ENCODE assay signal across 1 cellular context in the genomic region with DNA sequence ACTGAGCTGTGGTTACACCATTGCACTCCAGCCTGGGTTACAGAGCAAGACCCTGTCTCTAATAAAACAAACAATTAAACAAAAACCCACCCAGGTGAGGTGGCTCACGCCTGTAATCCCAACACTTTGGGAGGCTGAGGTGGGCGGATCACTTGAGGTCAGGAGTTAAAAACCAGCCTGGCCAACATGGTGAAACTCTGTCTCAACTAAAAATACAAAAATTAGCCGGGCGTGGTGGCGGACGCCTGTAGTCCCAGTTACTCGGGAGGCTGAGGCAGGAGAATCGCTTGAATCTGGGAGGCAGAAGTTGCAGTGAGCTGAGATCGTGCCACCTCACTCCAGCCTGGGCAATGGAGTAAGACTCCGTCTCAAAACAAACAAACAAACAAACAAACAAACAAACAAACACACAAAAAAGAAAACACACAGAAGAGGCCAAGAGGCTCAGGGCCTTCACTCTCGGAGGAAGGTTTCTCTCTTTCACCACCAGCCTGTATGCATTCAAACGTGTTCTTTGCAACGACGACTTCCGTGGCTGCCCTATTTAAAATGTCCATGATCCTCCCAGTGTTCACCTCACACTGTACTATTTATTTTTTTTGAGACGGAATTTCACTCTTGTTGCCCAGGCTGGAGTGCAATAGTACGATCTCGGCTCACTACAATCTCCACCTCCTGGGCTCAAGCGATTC.
TF ChIP-seq lines count a peak whose summit lies in the region.

No MANE protein-coding gene starts in this region.

TF ChIP-seq in K562, 482 proteins besides CTCF, POLR2A, EP300 and RAD21:
- TF ChIP-seq BCOR (IDR thresholded peaks at IDR 0.05) (0 out of 2 replicates have a peak, but pooled peaks have one; percentile 24), MBD2 (IDR thresholded peaks at IDR 0.05; ENCODE audit: borderline replicate concordance, low read depth) (0 out of 2 replicates have a peak, but pooled peaks have one; percentile 19)
- TF ChIP-seq, protein P1, sequence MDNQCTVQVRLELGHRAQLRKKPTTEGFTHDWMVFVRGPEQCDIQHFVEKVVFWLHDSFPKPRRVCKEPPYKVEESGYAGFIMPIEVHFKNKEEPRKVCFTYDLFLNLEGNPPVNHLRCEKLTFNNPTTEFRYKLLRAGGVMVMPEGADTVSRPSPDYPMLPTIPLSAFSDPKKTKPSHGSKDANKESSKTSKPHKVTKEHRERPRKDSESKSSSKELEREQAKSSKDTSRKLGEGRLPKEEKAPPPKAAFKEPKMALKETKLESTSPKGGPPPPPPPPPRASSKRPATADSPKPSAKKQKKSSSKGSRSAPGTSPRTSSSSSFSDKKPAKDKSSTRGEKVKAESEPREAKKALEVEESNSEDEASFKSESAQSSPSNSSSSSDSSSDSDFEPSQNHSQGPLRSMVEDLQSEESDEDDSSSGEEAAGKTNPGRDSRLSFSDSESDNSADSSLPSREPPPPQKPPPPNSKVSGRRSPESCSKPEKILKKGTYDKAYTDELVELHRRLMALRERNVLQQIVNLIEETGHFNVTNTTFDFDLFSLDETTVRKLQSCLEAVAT (IDR thresholded peaks at IDR 0.05): peak in 1 of 2 experiments; percentile 57; a peak in 1 of 4 replicates
